ENCODE assay signal across 25 cellular contexts in the genomic region with DNA sequence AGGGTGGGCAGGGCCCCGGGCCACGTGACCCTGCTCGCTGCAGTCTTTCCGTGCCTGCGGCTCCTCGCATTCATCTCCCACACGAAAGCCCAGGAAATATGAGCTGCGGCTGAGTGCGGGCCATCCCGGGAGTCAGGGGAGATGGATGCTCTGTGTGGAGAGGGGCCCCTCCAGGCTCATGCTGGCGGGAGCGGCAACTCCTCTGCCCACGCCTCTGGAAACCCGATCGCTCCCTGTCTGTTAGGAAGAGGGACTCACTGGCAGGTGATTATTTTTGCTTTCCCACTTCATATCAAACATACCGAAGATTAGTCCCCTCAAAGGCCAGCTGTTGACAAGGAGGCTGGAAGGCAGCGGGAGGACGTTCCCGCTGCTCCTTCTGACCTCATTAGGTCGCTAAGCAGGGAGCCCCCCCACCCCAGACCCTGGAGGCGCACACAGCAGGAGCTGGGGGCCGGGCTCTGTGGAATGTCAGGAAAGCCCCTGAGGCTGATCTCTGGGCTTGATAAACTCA.
DNase-seq lines count a peak whose midpoint lies in the region; ATAC-seq, FAIRE-seq and TF ChIP-seq lines count a peak whose summit lies in the region.
"Had no signal": no experiment of that assay in that cellular context is flagged by ENCODE, and none has a peak within 500 bp of the region (broad histone marks: within the 10 kb centered on the region; RNA-seq: fewer than 3 reads in every experiment).

No MANE protein-coding gene starts in this region.

- H3K27ac ChIP-seq in astrocyte (ENCODE audit: low read depth, low read length) (no peak overlapping the region), osteoblast (ENCODE audit: low read depth, low read length) (no peak overlapping the region)
- H3K27ac ChIP-seq: epithelial cell of prostate, transverse colon had no signal

- no peaks in the 10 kb centered on the region for H3K36me3 ChIP-seq in astrocyte (ENCODE audit: insufficient read depth, low read length)
- no peaks in the 10 kb centered on the region for H3K36me3 ChIP-seq in osteoblast (ENCODE audit: insufficient read depth, low read length)
- H3K36me3 ChIP-seq: transverse colon had no signal

- H3K36me3 Mint-ChIP-seq in astrocyte (ENCODE audit: low read depth, unreplicated experiment) (no peaks in the 10 kb centered on the region), endothelial cell (ENCODE audit: low read depth, unreplicated experiment) (no peaks in the 10 kb centered on the region)
- H3K36me3 Mint-ChIP-seq: activated naive CD4-positive, alpha-beta T cell treated with anti-CD3 and anti-CD28 coated beads, Interleukin-2, amount 10 ng/mL, durations not matched to agents 7 days and 5 days; CD8-positive, alpha-beta memory T cell had no signal

- H3K27me3 ChIP-seq in astrocyte (ENCODE audit: insufficient read depth, low read length) (peaks cover 9% of the 10 kb centered on the region), osteoblast (ENCODE audit: insufficient read depth, low read length) (peaks cover 63% of the 10 kb centered on the region)

- H3K9me3 Mint-ChIP-seq in astrocyte (ENCODE audit: unreplicated experiment) (no peaks in the 10 kb centered on the region), endothelial cell (ENCODE audit: unreplicated experiment) (no peaks in the 10 kb centered on the region)
- H3K9me3 Mint-ChIP-seq: activated naive CD4-positive, alpha-beta T cell treated with anti-CD3 and anti-CD28 coated beads, Interleukin-2, amount 10 ng/mL, durations not matched to agents 7 days and 5 days; activated T-cell treated with anti-CD3 and anti-CD28 coated beads, Interleukin-2, amount 50 U/mL, for 4 hours; CD8-positive, alpha-beta memory T cell; T-helper 1 cell treated with Interleukin-12 subunit alpha and Interleukin-12 subunit beta and Interleukin-4 antibody, amounts not matched to agents 30 μg/mL and 1 μg/mL, for 36 hours had no signal

- H3K27ac Mint-ChIP-seq in astrocyte (ENCODE audit: unreplicated experiment) (no peak overlapping the region), endothelial cell (ENCODE audit: unreplicated experiment) (no peak overlapping the region)
- H3K27ac Mint-ChIP-seq: activated CD8-positive, alpha-beta T cell treated with anti-CD3 and anti-CD28 coated beads, Interleukin-2, amount 10 ng/mL, durations not matched to agents 7 days and 5 days; activated naive CD4-positive, alpha-beta T cell treated with anti-CD3 and anti-CD28 coated beads, Interleukin-2, amount 10 ng/mL, durations not matched to agents 7 days and 5 days; CD8-positive, alpha-beta memory T cell; T-helper 1 cell treated with Interleukin-12 subunit alpha and Interleukin-12 subunit beta and Interleukin-4 antibody, amounts not matched to agents 30 μg/mL and 1 μg/mL, for 36 hours had no signal

- CTCF ChIA-PET in HEK293T (lab: Yijun Ruan, JAX): interaction anchor here (1.0 to 1.8 kb wide), 3 partner anchors 27 to 256 kb away, joined by 3 to 6 read pairs (median 3); no protein-coding TSS in a partner anchor

- no peak for ATAC-seq in GM19463 (IDR thresholded peaks at IDR 0.05; ENCODE audit: unreplicated experiment)
- ATAC-seq: activated CD8-positive, alpha-beta T cell treated with anti-CD3 and anti-CD28 coated beads, Interleukin-2, amount 10 ng/mL, durations not matched to agents 7 days and 5 days; activated T-cell treated with anti-CD3 and anti-CD28 coated beads, Interleukin-2, amount 50 U/mL, for 4 hours; HCT116 had no signal

- peaks cover 22% of the 10 kb centered on the region for H3K4me1 ChIP-seq in astrocyte (ENCODE audit: insufficient read depth, low read length)
- H3K4me1 ChIP-seq in osteoblast (ENCODE audit: insufficient read depth, low read length): peaks cover 12% of the 10 kb centered on the region
- H3K4me1 ChIP-seq: transverse colon had no signal

- H4K20me1 ChIP-seq in astrocyte (ENCODE audit: insufficient read depth, low read length) (no peaks in the 10 kb centered on the region), osteoblast (ENCODE audit: insufficient read depth, low read length) (no peaks in the 10 kb centered on the region)

- POLR2A ChIA-PET in HEK293T (lab: Yijun Ruan, JAX): interaction anchor here (0.7 to 1.8 kb wide), 5 partner anchors 8 to 256 kb away, joined by 3 to 7 read pairs (median 4); no protein-coding TSS in a partner anchor

- no peak overlapping the region for H2AFZ ChIP-seq in astrocyte (ENCODE audit: low read depth, low read length)
- no peak overlapping the region for H2AFZ ChIP-seq in osteoblast (ENCODE audit: low read length)

- H3K4me3 ChIP-seq in astrocyte (ENCODE audit: insufficient read depth, low read depth, low read length) (no peak overlapping the region), retinal pigment epithelial cell (ENCODE audit: low read length) (peak overlapping the region; percentile 19), osteoblast (ENCODE audit: insufficient read depth, low read length) (no peak overlapping the region)
- H3K4me3 ChIP-seq: transverse colon had no signal

- TF ChIP-seq CTCF in astrocyte (IDR thresholded peaks at IDR 0.05; ENCODE audit: insufficient read depth, low read depth, low read length) (no peak), retinal pigment epithelial cell (conservative IDR thresholded peaks at IDR 0.05; ENCODE audit: low read depth, low read length) (no peak), osteoblast (IDR thresholded peaks at IDR 0.05; ENCODE audit: extremely low read depth, low read depth, low read length) (no peak), endothelial cell (IDR thresholded peaks at IDR 0.05; ENCODE audit: unreplicated experiment) (no peak)

- H3K4me2 ChIP-seq in astrocyte (ENCODE audit: low read length): peak overlapping the region; percentile 10
- H3K4me2 ChIP-seq in osteoblast (ENCODE audit: insufficient read depth, low read length): no peak overlapping the region

- H3K9me3 ChIP-seq in astrocyte (ENCODE audit: insufficient read depth, low read depth, low read length): no peaks in the 10 kb centered on the region
- no peaks in the 10 kb centered on the region for H3K9me3 ChIP-seq in osteoblast (ENCODE audit: low read depth, low read length)
- H3K9me3 ChIP-seq: transverse colon had no signal

- H3K9ac ChIP-seq in astrocyte (ENCODE audit: low read length): no peak overlapping the region

- H3K4me1 Mint-ChIP-seq in astrocyte (ENCODE audit: low read depth, unreplicated experiment): peaks cover 8% of the 10 kb centered on the region
- no peaks in the 10 kb centered on the region for H3K4me1 Mint-ChIP-seq in endothelial cell (ENCODE audit: unreplicated experiment)
- H3K4me1 Mint-ChIP-seq: activated naive CD4-positive, alpha-beta T cell treated with anti-CD3 and anti-CD28 coated beads, Interleukin-2, amount 10 ng/mL, durations not matched to agents 7 days and 5 days; CD8-positive, alpha-beta memory T cell had no signal

- H3K79me2 ChIP-seq in astrocyte (ENCODE audit: insufficient read depth, low read length) (no peaks in the 10 kb centered on the region), osteoblast (ENCODE audit: insufficient read depth, low read length) (no peaks in the 10 kb centered on the region)

- peak; percentile 69 for DNase-seq in HEK293T (ENCODE audit: extremely low spot score)
- DNase-seq in astrocyte (ENCODE audit: low read depth): peak; percentile 40
- peak; percentile 74 for DNase-seq in iPS-NIHi11 (ENCODE audit: low spot score)
- DNase-seq in retinal pigment epithelial cell (ENCODE audit: low read depth): no peak
- no peak for DNase-seq in GM12892 (ENCODE audit: insufficient read length)
- no peak for DNase-seq in osteoblast (ENCODE audit: insufficient read length, low spot score, missing footprints)
- no peak for DNase-seq in endothelial cell (ENCODE audit: low spot score)
- DNase-seq: activated CD8-positive, alpha-beta T cell treated with anti-CD3 and anti-CD28 coated beads, Interleukin-2, amount 10 ng/mL, durations not matched to agents 7 days and 5 days; activated naive CD4-positive, alpha-beta T cell treated with anti-CD3 and anti-CD28 coated beads, Interleukin-2, amount 10 ng/mL, durations not matched to agents 7 days and 5 days; activated T-cell treated with anti-CD3 and anti-CD28 coated beads, Interleukin-2, amount 50 U/mL, for 4 hours; CD8-positive, alpha-beta memory T cell; DMS79 treated with DMSO at 0.1 percent for 48 hours; NCI-H1092; NCI-H2107; NCI-H69; SIG-M5; stimulated activated naive CD4-positive, alpha-beta T cell treated with Interleukin-2 at 50 U/mL for 16 hours; transverse colon had no signal

- peaks cover 22% of the 10 kb centered on the region for H3K27me3 Mint-ChIP-seq in astrocyte (ENCODE audit: low read depth, unreplicated experiment)
- peaks cover 8% of the 10 kb centered on the region for H3K27me3 Mint-ChIP-seq in endothelial cell (ENCODE audit: unreplicated experiment)

- H3K4me3 Mint-ChIP-seq in astrocyte (ENCODE audit: unreplicated experiment): no peak overlapping the region
- H3K4me3 Mint-ChIP-seq in endothelial cell (ENCODE audit: unreplicated experiment): no peak overlapping the region
- H3K4me3 Mint-ChIP-seq: activated CD8-positive, alpha-beta T cell treated with anti-CD3 and anti-CD28 coated beads, Interleukin-2, amount 10 ng/mL, durations not matched to agents 7 days and 5 days; activated naive CD4-positive, alpha-beta T cell treated with anti-CD3 and anti-CD28 coated beads, Interleukin-2, amount 10 ng/mL, durations not matched to agents 7 days and 5 days; activated T-cell treated with anti-CD3 and anti-CD28 coated beads, Interleukin-2, amount 50 U/mL, for 4 hours; CD8-positive, alpha-beta memory T cell; T-helper 1 cell treated with Interleukin-12 subunit alpha and Interleukin-12 subunit beta and Interleukin-4 antibody, amounts not matched to agents 30 μg/mL and 1 μg/mL, for 36 hours had no signal

- no peak for FAIRE-seq in astrocyte (lab: Jason Lieb, UNC)
- FAIRE-seq in GM12892 (lab: Jason Lieb, UNC): no peak
- FAIRE-seq: colon, GM18507, keratinocyte had no signal

- TF ChIP-seq POLR2A in GM12892 (IDR thresholded peaks at IDR 0.05; ENCODE audit: low read depth, low read length): no peak

TF ChIP-seq in HEK293T, 16 proteins besides CTCF, POLR2A, EP300 and RAD21:
- TF ChIP-seq L3MBTL2 (conservative IDR thresholded peaks at IDR 0.05): peak; percentile 37; the same call in 1 of the 2 replicates
- TF ChIP-seq SUZ12 (IDR thresholded peaks at IDR 0.05): no peak

Comparison
In these comparisons a context has a peak if more than half of its experiments do, and no peak if none do; other contexts are left out.
1. DNase-seq: peak in HEK293T (single experiment), astrocyte (single experiment) and iPS-NIHi11 (single experiment); none in retinal pigment epithelial cell (single experiment), GM12892 (single experiment), osteoblast (single experiment) and endothelial cell (single experiment).